In genomic region chr11:2138075-2138435, GRCh38 we compare ENCODE assay signal across 1 cellular context.
TF ChIP-seq lines count a peak whose summit lies in the region.

No MANE protein-coding gene starts in this region.

TF ChIP-seq in GM23338, 12 proteins besides CTCF, POLR2A, EP300 and RAD21 (continued from another document):
- no peak for TF ChIP-seq ZNF462 (CRISPR knock-in tag; IDR thresholded peaks at IDR 0.05)
- TF ChIP-seq ZNF114 (CRISPR knock-in tag; IDR thresholded peaks at IDR 0.05): no peak
- no peak for TF ChIP-seq CREB1 (CRISPR knock-in tag; IDR thresholded peaks at IDR 0.05; ENCODE audit: low read depth)
- no peak for TF ChIP-seq REST (IDR thresholded peaks at IDR 0.05; ENCODE audit: unreplicated experiment)
- no peak for TF ChIP-seq JUNB (IDR thresholded peaks at IDR 0.05; ENCODE audit: unreplicated experiment)
- no peak for TF ChIP-seq EZH2phosphoT487 (IDR thresholded peaks at IDR 0.05; ENCODE audit: unreplicated experiment)
